In genomic region chr17:82205720-82206508, GRCh38 we compare ENCODE assay signal across 8 cellular contexts. TPM values are rescaled to one million over a fixed set of nuclear protein-coding genes. Genes with fewer than 3 reads are reported as not detected.
DNase-seq lines count a peak whose midpoint lies in the region; ATAC-seq and TF ChIP-seq lines count a peak whose summit lies in the region.

No MANE protein-coding gene starts in this region.

- no peaks in the 10 kb centered on the region for H3K9me3 Mint-ChIP-seq in activated CD4-positive, alpha-beta T cell treated with anti-CD3 and anti-CD28 coated beads, Interleukin-2, amount 10 ng/mL, durations not matched to agents 24 days and 14 days
- no peaks in the 10 kb centered on the region for H3K9me3 Mint-ChIP-seq in dendritic cell treated with granulocyte-macrophage colony-stimulating factor and Interleukin-4, amounts not matched to agents 40 ng/mL and 50 ng/mL, for 4 days

- CTCF ChIA-PET in GM10248 (lab: Yijun Ruan, JAX), result interaction anchor here (0.7 to 2.1 kb wide), 31 partner anchors 10 to 271 kb away, joined by 3 to 15 read pairs (median 4); partner anchors contain the start of genes DCXR, FASN and SLC16A3

- H3K4me3 ChIP-seq in liver (ENCODE audit: low read depth in 1 of 3, low read length in 3 of 3), result peak overlapping the region in 1 of 3 donors; percentile 11

- TF ChIP-seq RAD21 in liver (IDR thresholded peaks at IDR 0.05), result peak; percentile 84 to 87

- peaks cover 41% of the 10 kb centered on the region for H3K4me1 Mint-ChIP-seq in activated CD4-positive, alpha-beta T cell treated with anti-CD3 and anti-CD28 coated beads, Interleukin-2, amount 10 ng/mL, durations not matched to agents 24 days and 14 days
- peaks cover 25% of the 10 kb centered on the region for H3K4me1 Mint-ChIP-seq in dendritic cell treated with granulocyte-macrophage colony-stimulating factor and Interleukin-4, amounts not matched to agents 40 ng/mL and 50 ng/mL, for 4 days (ENCODE audit: low read depth)

- H3K27ac Mint-ChIP-seq in activated CD4-positive, alpha-beta T cell treated with anti-CD3 and anti-CD28 coated beads, Interleukin-2, amount 10 ng/mL, durations not matched to agents 24 days and 14 days, result peak overlapping the region; percentile 89
- peak overlapping the region; percentile 74 for H3K27ac Mint-ChIP-seq in dendritic cell treated with granulocyte-macrophage colony-stimulating factor and Interleukin-4, amounts not matched to agents 40 ng/mL and 50 ng/mL, for 4 days

- DNase-seq in GM10248 (ENCODE audit: extremely low spot score), result peak; percentile 88
- DNase-seq in NCI-H69 (lab: John Stamatoyannopoulos, UW), result peak; percentile 95
- peak; percentile 94 for DNase-seq in activated CD4-positive, alpha-beta T cell treated with anti-CD3 and anti-CD28 coated beads, Interleukin-2, amount 10 ng/mL, durations not matched to agents 24 days and 14 days
- peak; percentile 83 for DNase-seq in stimulated activated CD4-positive, alpha-beta T cell treated with anti-CD3 and anti-CD28 coated beads, Interleukin-4, amount 100 ng/mL, for 24 hours

- 17% methylated on average over 21 of the region's 21 CpGs for WGBS in liver

- H3K36me3 ChIP-seq in liver (ENCODE audit: control insufficient read depth in 4 of 4, insufficient read depth in 3 of 4, low read depth in 1 of 4, low read length in 3 of 4), result no peaks in the 10 kb centered on the region

- no peaks in the 10 kb centered on the region for H3K9me3 ChIP-seq in liver (ENCODE audit: control insufficient read depth in 4 of 4, low read length in 3 of 4)

- POLR2A ChIA-PET in GM10248 (lab: Yijun Ruan, JAX), result interaction anchor here (1.0 to 1.2 kb wide), 2 partner anchors 23 to 169 kb away, joined by 5 read pairs; partner anchors contain the start of genes DCXR and SLC16A3

- TF ChIP-seq CTCF in GM10248 (IDR thresholded peaks at IDR 0.05; ENCODE audit: control extremely low read depth, extremely low read depth, low read depth, missing control alignments) (peak; percentile 89), liver (IDR thresholded peaks at IDR 0.05; ENCODE audit: low read depth, low read length, missing input control) (peak; percentile 93)

- H3K27me3 ChIP-seq in liver (ENCODE audit: control insufficient read depth in 4 of 4, insufficient read depth in 4 of 4, low read length in 3 of 4), result no peaks in the 10 kb centered on the region

- H3K27me3 Mint-ChIP-seq in activated CD4-positive, alpha-beta T cell treated with anti-CD3 and anti-CD28 coated beads, Interleukin-2, amount 10 ng/mL, durations not matched to agents 24 days and 14 days, result no peaks in the 10 kb centered on the region
- H3K27me3 Mint-ChIP-seq in dendritic cell treated with granulocyte-macrophage colony-stimulating factor and Interleukin-4, amounts not matched to agents 40 ng/mL and 50 ng/mL, for 4 days, result no peaks in the 10 kb centered on the region

- no peak overlapping the region for H3K9ac ChIP-seq in liver (ENCODE audit: low read depth in 1 of 2, low read length in 2 of 2)

- ATAC-seq in HG03442 (IDR thresholded peaks at IDR 0.05; ENCODE audit: unreplicated experiment), result peak; percentile 71
- no peak for ATAC-seq in HG03457 (IDR thresholded peaks at IDR 0.05; ENCODE audit: unreplicated experiment)

- H3K27ac ChIP-seq in liver (ENCODE audit: low read depth in 1 of 2, low read length in 2 of 2), result peak overlapping the region; percentile 15 to 48

- intact Hi-C loops in activated CD4-positive, alpha-beta T cell treated with anti-CD3 and anti-CD28 coated beads, Interleukin-2, amount 10 ng/mL, durations not matched to agents 24 days and 14 days (cut with micrococcal nuclease), result no loop called here
- intact Hi-C loops in dendritic cell treated with granulocyte-macrophage colony-stimulating factor and Interleukin-4, amounts not matched to agents 40 ng/mL and 50 ng/mL, for 4 days (cut with micrococcal nuclease), result loop anchor here (2.0 to 5.0 kb wide), 2 partner anchors 23 to 36 kb away; partner anchors contain the start of gene SLC16A3

- H3K4me1 ChIP-seq in liver (ENCODE audit: control insufficient read depth in 4 of 4, insufficient read depth in 4 of 4, low read length in 3 of 4), result peaks cover 0 to 5% (median 2%) of the 10 kb centered on the region in 4 donors

- H3K4me3 Mint-ChIP-seq in activated CD4-positive, alpha-beta T cell treated with anti-CD3 and anti-CD28 coated beads, Interleukin-2, amount 10 ng/mL, durations not matched to agents 24 days and 14 days, result peak overlapping the region; percentile 62
- H3K4me3 Mint-ChIP-seq in dendritic cell treated with granulocyte-macrophage colony-stimulating factor and Interleukin-4, amounts not matched to agents 40 ng/mL and 50 ng/mL, for 4 days, result no peak overlapping the region

- H3K36me3 Mint-ChIP-seq in activated CD4-positive, alpha-beta T cell treated with anti-CD3 and anti-CD28 coated beads, Interleukin-2, amount 10 ng/mL, durations not matched to agents 24 days and 14 days (ENCODE audit: low read depth), result peaks cover 4% of the 10 kb centered on the region
- peaks cover 21% of the 10 kb centered on the region for H3K36me3 Mint-ChIP-seq in dendritic cell treated with granulocyte-macrophage colony-stimulating factor and Interleukin-4, amounts not matched to agents 40 ng/mL and 50 ng/mL, for 4 days (ENCODE audit: low read depth)

TF ChIP-seq in liver, 16 proteins besides CTCF, POLR2A, EP300 and RAD21:
- TF ChIP-seq GABPA (IDR thresholded peaks at IDR 0.05 in 1 of 2, conservative IDR thresholded peaks at IDR 0.05 in 1 of 2), result peak in 1 of 2 donors; percentile 16
- no peak for TF ChIP-seq TAF1 (conservative IDR thresholded peaks at IDR 0.05)

RNA-seq across cellular contexts. Expression of gene CCDC57, which starts 6.7 kb away (rescaled TPM):
- total RNA-seq in activated CD4-positive, alpha-beta T cell treated with anti-CD3 and anti-CD28 coated beads, Interleukin-2, amount 10 ng/mL, durations not matched to agents 24 days and 14 days, result 56.0 and 58.4 TPM in 2 replicates
- 10 to 100 TPM in 1 of 2 donors, 1 to 10 TPM in 1; 5.4 to 13.6 TPM for total RNA-seq in liver
- polyA plus RNA-seq in liver, result 10 to 100 TPM in 1 of 2 donors, 1 to 10 TPM in 1; 9.8 to 19.1 TPM

RNA-seq across cellular contexts. Expression of gene SLC16A3, which starts 22.9 kb away (rescaled TPM):
- 162 and 171 TPM in 2 replicates for total RNA-seq in activated CD4-positive, alpha-beta T cell treated with anti-CD3 and anti-CD28 coated beads, Interleukin-2, amount 10 ng/mL, durations not matched to agents 24 days and 14 days
- 10 to 100 TPM in 1 of 2 donors, 1 to 10 TPM in 1; 9.2 to 10.5 TPM for total RNA-seq in liver
- polyA plus RNA-seq in liver, result 1 to 10 TPM; 1.1 to 8.4 TPM

Comparison
In these comparisons a context has a peak if more than half of its experiments do, and no peak if none do; other contexts are left out.
1. RNA of gene SLC16A3, which starts 22.9 kb away (total RNA-seq): 162 to 171 TPM in activated CD4-positive, alpha-beta T cell treated with anti-CD3 and anti-CD28 coated beads, Interleukin-2, amount 10 ng/mL, durations not matched to agents 24 days and 14 days; 9.2 to 10.5 TPM in liver; every median in the first group is over 10 times any median in the second.
2. Peak in every context shown above with its lines, with median percentiles within 50 percentile points of each other: DNase-seq.